In genomic region chr19:48683349-48683748, GRCh38 we compare ENCODE assay signal across 12 cellular contexts. TPM values are rescaled to one million over a fixed set of nuclear protein-coding genes. Genes with fewer than 3 reads are reported as not detected.
DNase-seq lines count a peak whose midpoint lies in the region; TF ChIP-seq lines count a peak whose summit lies in the region.
"Had no signal": no experiment of that assay in that cellular context is flagged by ENCODE, and none has a peak within 500 bp of the region (broad histone marks: within the 10 kb centered on the region; RNA-seq: fewer than 3 reads in every experiment).

No MANE protein-coding gene starts in this region.

- TF ChIP-seq CTCF in astrocyte of the cerebellum (IDR thresholded peaks at IDR 0.05; ENCODE audit: low read depth, low read length, missing control alignments): no peak

- DNase-seq in activated gamma-delta T cell treated with Interleukin-2 at 50 U/mL for 16 hours (peak; percentile 22), activated gamma-delta T cell (lab: John Stamatoyannopoulos, UW) (no peak), astrocyte of the cerebellum (ENCODE audit: low read depth) (no peak), RKO (ENCODE audit: low spot score) (no peak), SW480 (ENCODE audit: low spot score) (no peak), NCI-H526 (lab: John Stamatoyannopoulos, UW) (no peak)
- DNase-seq: mucosa of descending colon had no signal

- H3K27me3 ChIP-seq in layer of hippocampus (ENCODE audit: control insufficient read depth, insufficient read depth, low read length): no peaks in the 10 kb centered on the region

- in situ Hi-C loops in astrocyte of the cerebellum (cut with HindIII; ENCODE audit: low sequenced_read_pairs): no loop called here

- H3K27ac ChIP-seq in layer of hippocampus (ENCODE audit: low read depth, low read length): peak overlapping the region; percentile 52
- peak overlapping the region; percentile 20 for H3K27ac ChIP-seq in temporal lobe (ENCODE audit: low read depth, low read length)

- H3K4me3 ChIP-seq in astrocyte of the cerebellum (ENCODE audit: low read depth, low read length): peak overlapping the region; percentile 12
- H3K4me3 ChIP-seq: mucosa of descending colon had no signal

RNA-seq across cellular contexts. Expression of gene NTN5, which starts 10.5 kb away (rescaled TPM):
- total RNA-seq in temporal lobe: not detected
- total RNA-seq: HT1080, RPMI7951 had no signal

RNA-seq across cellular contexts. Expression of gene FUT2, which starts 12.4 kb away (rescaled TPM):
- under 0.01 TPM for total RNA-seq in temporal lobe
- total RNA-seq: CD8-positive, alpha-beta memory T cell; HT1080; RPMI7951 had no signal

RNA-seq across cellular contexts. Expression of gene MAMSTR, which starts 36.2 kb away (rescaled TPM):
- total RNA-seq in temporal lobe: 0.74 TPM

RNA-seq across cellular contexts. Expression of gene CA11, which starts 37.4 kb away (rescaled TPM):
- total RNA-seq in temporal lobe: 5.2 TPM

RNA-seq across cellular contexts. Expression of gene DBP, which starts 46.2 kb away (rescaled TPM):
- total RNA-seq in temporal lobe: 3.0 TPM
